Comparison of ENCODE assay signal across 25 cellular contexts in genomic region chr18:13983506-13983905, GRCh38.
"Had no signal": no experiment of that assay in that cellular context is flagged by ENCODE, and none has a peak within 500 bp of the region (broad histone marks: within the 10 kb centered on the region; RNA-seq: fewer than 3 reads in every experiment).

No MANE protein-coding gene starts in this region.

- FAIRE-seq: astrocyte, K562 had no signal

- H3K27ac ChIP-seq: body of pancreas, breast epithelium, coronary artery, Peyer's patch, SJCRH30, SK-N-MC had no signal

- DNase-seq: activated CD4-positive, alpha-beta T cell treated with anti-CD3 and anti-CD28 coated beads, Interleukin-2, amount 10 ng/mL, durations not matched to agents 24 days and 14 days; activated CD4-positive, alpha-beta T cell treated with anti-CD3 and anti-CD28 coated beads, Interleukin-2, amount 50 U/mL, for 4 hours; activated CD8-positive, alpha-beta T cell treated with anti-CD3 and anti-CD28 coated beads, Interleukin-2, amount 10 ng/mL, durations not matched to agents 7 days and 5 days; activated gamma-delta T cell; activated naive CD4-positive, alpha-beta T cell treated with Interleukin-2 at 50 U/mL for 16 hours; activated naive CD8-positive, alpha-beta T cell treated with anti-CD3 and anti-CD28 coated beads, Interleukin-2, amount 10 ng/mL, durations not matched to agents 7 days and 5 days; activated T-cell treated with anti-CD3 and anti-CD28 coated beads, Interleukin-2, amount 50 U/mL, for 24 hours; amygdala; body of pancreas; NCI-H1048; NCI-H1436; NCI-H1694 treated with DMSO at 0.1 percent for 48 hours; NCI-H2081; NCI-H2227 treated with DMSO at 0.1 percent for 48 hours; NCI-H524 treated with DMSO at 0.1 percent for 48 hours; PC-3; Peyer's patch; RPMI8226; SJCRH30; T1000 had no signal
